In the genomic region with DNA sequence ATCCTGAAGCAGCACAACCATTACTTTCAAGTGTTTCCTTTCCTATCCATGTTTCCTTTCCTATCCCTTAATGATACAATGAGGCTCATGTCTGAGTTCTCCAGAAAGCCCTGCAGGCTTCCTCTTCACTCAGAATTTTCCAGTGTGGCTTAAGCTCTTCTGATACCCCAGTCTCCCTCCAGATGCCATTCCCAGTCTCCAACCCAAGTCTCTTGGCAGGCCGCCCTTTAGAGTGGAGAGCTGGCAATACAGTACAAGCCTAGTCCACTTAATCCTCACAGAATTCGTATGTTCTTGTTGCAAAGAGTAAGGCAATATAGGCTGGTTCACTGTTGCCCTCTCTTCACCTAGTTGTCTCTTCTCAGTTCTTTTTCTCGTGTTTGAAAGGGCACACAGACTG, we compare ENCODE assay signal across 24 cellular contexts.
"Had no signal": no experiment of that assay in that cellular context is flagged by ENCODE, and none has a peak within 500 bp of the region (broad histone marks: within the 10 kb centered on the region; RNA-seq: fewer than 3 reads in every experiment).

No MANE protein-coding gene starts in this region.

- H3K27me3 ChIP-seq: ascending aorta, body of pancreas, SJSA1 had no signal

- H3K9me3 ChIP-seq: ascending aorta, SJSA1 had no signal

- H3K36me3 ChIP-seq: ascending aorta, SJSA1 had no signal

- H3K4me3 ChIP-seq: ascending aorta, body of pancreas, SJSA1 had no signal

- ATAC-seq: activated CD4-positive, CD25-positive, alpha-beta regulatory T cell treated with anti-CD3 and anti-CD28 coated beads, Interleukin-2, amount 50 U/mL, for 24 hours; activated CD8-positive, alpha-beta T cell treated with anti-CD3 and anti-CD28 coated beads, Interleukin-2, amount 10 ng/mL, durations not matched to agents 7 days and 5 days; body of pancreas; SK-N-SH treated with all-trans-retinoic acid at 6 μM for 48 hours had no signal

- H3K27ac ChIP-seq: ascending aorta, body of pancreas, SJSA1 had no signal

- H3K4me1 ChIP-seq: body of pancreas, SJSA1 had no signal

- DNase-seq: activated CD4-positive, alpha-beta T cell treated with anti-CD3 and anti-CD28 coated beads for 4 hours; activated CD4-positive, alpha-beta T cell treated with anti-CD3 and anti-CD28 coated beads, Interleukin-2, amount 50 U/mL, for 4 hours; activated CD8-positive, alpha-beta memory T cell treated with anti-CD3 and anti-CD28 coated beads, Interleukin-2, amount 50 U/mL, for 48 hours; activated CD8-positive, alpha-beta T cell treated with anti-CD3 and anti-CD28 coated beads, Interleukin-2, amount 10 ng/mL, durations not matched to agents 7 days and 5 days; activated naive CD4-positive, alpha-beta T cell treated with anti-CD3 and anti-CD28 coated beads, Interleukin-2, amount 50 U/mL, for 16 hours; activated naive CD8-positive, alpha-beta T cell treated with anti-CD3 and anti-CD28 coated beads, Interleukin-2, amount 10 ng/mL, durations not matched to agents 7 days and 5 days; activated T-cell treated with anti-CD3 and anti-CD28 coated beads, Interleukin-2, amount 50 U/mL, for 1 hour; amniotic stem cell; body of pancreas; central memory CD4-positive, alpha-beta T cell; IMR-90; Kasumi-1; KBM-7; NCI-H1048; NCI-H1930; NCI-H2171; NCI-H2227 treated with DMSO at 0.1 percent for 48 hours; NCI-H510A; NCI-H526 treated with DMSO at 0.1 percent for 48 hours; NCI-H82 had no signal
